29 cellular contexts compared by ENCODE assay signal in genomic region chr20:13507646-13508045, GRCh38.
"Had no signal": no experiment of that assay in that cellular context is flagged by ENCODE, and none has a peak within 500 bp of the region (broad histone marks: within the 10 kb centered on the region; RNA-seq: fewer than 3 reads in every experiment).

No MANE protein-coding gene starts in this region.

- DNase-seq: colonic mucosa; cortex of kidney; dermis blood vessel endothelial cell; dorsolateral prefrontal cortex; effector CD4-positive, alpha-beta T cell; effector CD8-positive, alpha-beta T cell; effector memory CD4-positive, alpha-beta T cell; effector memory CD8-positive, alpha-beta T cell; endodermal cell; erythroblast; esophagus squamous epithelium; foreskin fibroblast; foreskin keratinocyte; foreskin melanocyte; gastrocnemius medialis; glutamatergic neuron; head of caudate nucleus; heart left ventricle; heart right ventricle had no signal

- H3K36me3 ChIP-seq: colonic mucosa, esophagus muscularis mucosa, gastrocnemius medialis had no signal

- H3K4me2 ChIP-seq: hepatocyte had no signal

- H3K27me3 ChIP-seq: colonic mucosa, dorsolateral prefrontal cortex, esophagus muscularis mucosa, esophagus squamous epithelium, foreskin keratinocyte, gastrocnemius medialis, gastroesophageal sphincter, heart left ventricle, heart right ventricle, hepatocyte had no signal

- H3K4me3 ChIP-seq: colonic mucosa, coronary artery, dorsolateral prefrontal cortex, esophagus muscularis mucosa, esophagus squamous epithelium, gastrocnemius medialis, gastroesophageal sphincter, heart left ventricle, heart right ventricle, hepatocyte had no signal

- H3K27ac ChIP-seq: colonic mucosa, coronary artery, dorsolateral prefrontal cortex, epithelial cell of prostate, esophagus muscularis mucosa, esophagus squamous epithelium, foreskin keratinocyte, gastrocnemius medialis, gastroesophageal sphincter, heart left ventricle, heart right ventricle, hepatocyte had no signal

- H2AFZ ChIP-seq: hepatocyte had no signal

- H3K4me3 Mint-ChIP-seq: dendritic cell treated with granulocyte-macrophage colony-stimulating factor and Interleukin-4, amounts not matched to agents 40 ng/mL and 50 ng/mL, for 4 days; effector memory CD8-positive, alpha-beta T cell; endodermal cell had no signal

- FAIRE-seq: endometrium, endothelial cell of umbilical vein, frontal cortex had no signal

- H3K79me2 ChIP-seq: hepatocyte had no signal

- ATAC-seq: effector memory CD8-positive, alpha-beta T cell; esophagus mucosa; foreskin keratinocyte; gastrocnemius medialis; gastroesophageal sphincter; heart left ventricle; heart right ventricle had no signal

- H3K4me1 Mint-ChIP-seq: endodermal cell had no signal

- H3K27me3 Mint-ChIP-seq: dendritic cell treated with granulocyte-macrophage colony-stimulating factor and Interleukin-4, amounts not matched to agents 40 ng/mL and 50 ng/mL, for 4 days; effector memory CD8-positive, alpha-beta T cell had no signal

- H3K4me1 ChIP-seq: colonic mucosa, esophagus muscularis mucosa, esophagus squamous epithelium, foreskin keratinocyte, gastrocnemius medialis, gastroesophageal sphincter, heart left ventricle, heart right ventricle had no signal

- H3K9me3 ChIP-seq: colonic mucosa had no signal
